ENCODE assay signal across 24 cellular contexts in genomic region chr10:87928996-87929395, GRCh38.
DNase-seq lines count a peak whose midpoint lies in the region; ATAC-seq, FAIRE-seq and TF ChIP-seq lines count a peak whose summit lies in the region.
"Had no signal": no experiment of that assay in that cellular context is flagged by ENCODE, and none has a peak within 500 bp of the region (broad histone marks: within the 10 kb centered on the region; RNA-seq: fewer than 3 reads in every experiment).

No MANE protein-coding gene starts in this region.

- 80 to 85% methylated on average over 3 of the region's 3 CpGs for WGBS in thyroid gland, 2 donors
- 53 to 68% methylated on average over 3 of the region's 3 CpGs for WGBS in esophagus squamous epithelium, 2 donors

- H3K4me1 Mint-ChIP-seq in activated naive CD8-positive, alpha-beta T cell (ENCODE audit: low read depth), result peaks cover 75% of the 10 kb centered on the region

- no peak for ATAC-seq in GM18858 (IDR thresholded peaks at IDR 0.05; ENCODE audit: unreplicated experiment)
- ATAC-seq: heart right ventricle, HepG2 had no signal

- H3K27ac ChIP-seq in neutrophil (peak overlapping the region; percentile 60), thyroid gland (no peak overlapping the region), esophagus squamous epithelium (no peak overlapping the region)
- H3K27ac ChIP-seq: epithelial cell of prostate, HL-60, prostate gland had no signal

- peak overlapping the region; percentile 20 for H3K4me3 Mint-ChIP-seq in activated naive CD8-positive, alpha-beta T cell

- no peak for DNase-seq in D721Med (ENCODE audit: insufficient read length, low spot score)
- DNase-seq in GM20000 (ENCODE audit: low spot score), result peak; percentile 8
- no peak for DNase-seq in thyroid gland
- DNase-seq in NCI-H2227 treated with DMSO at 0.1 percent for 48 hours (lab: John Stamatoyannopoulos, UW), result no peak
- DNase-seq in esophagus squamous epithelium (lab: John Stamatoyannopoulos, UW), result no peak
- DNase-seq: activated CD4-positive, CD25-positive, alpha-beta regulatory T cell; activated naive CD4-positive, alpha-beta T cell treated with anti-CD3 and anti-CD28 coated beads, Interleukin-2, amount 50 U/mL, for 16 hours; activated T-cell treated with anti-CD3 and anti-CD28 coated beads, Interleukin-2, amount 50 U/mL, for 48 hours; CD4-positive, CD25-positive, alpha-beta regulatory T cell; DMS53; foreskin fibroblast; GF-D8; heart right ventricle; NCI-H1436; T1000 had no signal

- H3K9me3 ChIP-seq in neutrophil, result no peaks in the 10 kb centered on the region
- no peaks in the 10 kb centered on the region for H3K9me3 ChIP-seq in thyroid gland
- no peaks in the 10 kb centered on the region for H3K9me3 ChIP-seq in esophagus squamous epithelium
- H3K9me3 ChIP-seq: ascending aorta, heart right ventricle, prostate gland, thoracic aorta had no signal

- H3K27ac Mint-ChIP-seq in activated naive CD8-positive, alpha-beta T cell, result peak overlapping the region; percentile 2
- H3K27ac Mint-ChIP-seq: CD4-positive, CD25-positive, alpha-beta regulatory T cell had no signal

- H3K4me1 ChIP-seq in neutrophil (ENCODE audit: control insufficient read depth in 1 of 2, insufficient read depth in 1 of 2, low read depth in 1 of 2, low read length in 1 of 2) (peaks cover 29 to 59% of the 10 kb centered on the region in 2 experiments), thyroid gland (peaks cover 46 to 57% of the 10 kb centered on the region in 2 donors), esophagus squamous epithelium (peaks cover 3 to 65% (median 16%) of the 10 kb centered on the region in 3 donors)

- H3K36me3 Mint-ChIP-seq in activated naive CD8-positive, alpha-beta T cell, result peaks cover 19% of the 10 kb centered on the region

- H3K9me3 Mint-ChIP-seq in activated naive CD8-positive, alpha-beta T cell (ENCODE audit: low read depth), result no peaks in the 10 kb centered on the region

- H3K27me3 ChIP-seq in neutrophil (no peaks in the 10 kb centered on the region), thyroid gland (no peaks in the 10 kb centered on the region), esophagus squamous epithelium (no peaks in the 10 kb centered on the region)
- H3K27me3 ChIP-seq: ascending aorta, heart right ventricle had no signal

- H3K27me3 Mint-ChIP-seq in activated naive CD8-positive, alpha-beta T cell, result no peaks in the 10 kb centered on the region
- H3K27me3 Mint-ChIP-seq: CD4-positive, CD25-positive, alpha-beta regulatory T cell had no signal

- TF ChIP-seq CTCF in D721Med (IDR thresholded peaks at IDR 0.05; ENCODE audit: insufficient read depth, missing control alignments) (no peak), GM20000 (IDR thresholded peaks at IDR 0.05; ENCODE audit: extremely low read depth, missing control alignments) (no peak), neutrophil (IDR thresholded peaks at IDR 0.05) (no peak), thyroid gland (IDR thresholded peaks at IDR 0.05) (no peak), esophagus squamous epithelium (IDR thresholded peaks at IDR 0.05) (no peak)

- peaks cover 45% of the 10 kb centered on the region for H3K36me3 ChIP-seq in neutrophil
- no peaks in the 10 kb centered on the region for H3K36me3 ChIP-seq in thyroid gland
- H3K36me3 ChIP-seq in esophagus squamous epithelium, result peaks cover 0 to 35% (median 0%) of the 10 kb centered on the region in 3 donors
- H3K36me3 ChIP-seq: ascending aorta, prostate gland, thoracic aorta had no signal

- FAIRE-seq in D721Med (lab: Jason Lieb, UNC), result peak; percentile 25
- FAIRE-seq: HepG2 had no signal

- TF ChIP-seq POLR2A in thyroid gland (IDR thresholded peaks at IDR 0.05), result no peak
- no peak for TF ChIP-seq POLR2A in esophagus squamous epithelium (IDR thresholded peaks at IDR 0.05)

- intact Hi-C loops in thyroid gland (cut with DNase I) (no loop called here), esophagus squamous epithelium (cut with DNase I) (no loop called here)

- H3K4me3 ChIP-seq in neutrophil (ENCODE audit: low read depth in 1 of 2, low read length in 1 of 2), result peak overlapping the region in 1 of 2 experiments; percentile 1
- no peak overlapping the region for H3K4me3 ChIP-seq in thyroid gland (replicated peaks in 1 of 3)
- no peak overlapping the region for H3K4me3 ChIP-seq in esophagus squamous epithelium
- H3K4me3 ChIP-seq: ascending aorta, heart right ventricle, prostate gland, thoracic aorta had no signal
